Comparison of ENCODE assay signal across 9 cellular contexts in genomic region chr22:41862160-41862529, GRCh38. TPM values are rescaled to one million over a fixed set of nuclear protein-coding genes. Genes with fewer than 3 reads are reported as not detected.
DNase-seq lines count a peak whose midpoint lies in the region; ATAC-seq and TF ChIP-seq lines count a peak whose summit lies in the region.
"Had no signal": no experiment of that assay in that cellular context is flagged by ENCODE, and none has a peak within 500 bp of the region (broad histone marks: within the 10 kb centered on the region; RNA-seq: fewer than 3 reads in every experiment).

No MANE protein-coding gene starts in this region.

- no peaks in the 10 kb centered on the region for H3K27me3 ChIP-seq in skeletal muscle tissue (ENCODE audit: control insufficient read depth in 3 of 3, insufficient read depth in 3 of 3, low read length in 3 of 3)

- H3K4me1 ChIP-seq in skeletal muscle tissue (ENCODE audit: control insufficient read depth in 3 of 3, insufficient read depth in 3 of 3, low read length in 3 of 3), result peaks cover 9 to 18% (median 13%) of the 10 kb centered on the region in 3 donors

- peak; percentile 30 for TF ChIP-seq POLR2A in GM18526 (IDR thresholded peaks at IDR 0.05; ENCODE audit: extremely low read depth, insufficient read length)

- no peak overlapping the region for H3K4me3 ChIP-seq in skeletal muscle tissue (ENCODE audit: low read length in 3 of 3)

- H3K36me3 ChIP-seq in skeletal muscle tissue (ENCODE audit: control insufficient read depth in 3 of 3, insufficient read depth in 3 of 3, low read length in 3 of 3), result peaks cover 5 to 8% (median 5%) of the 10 kb centered on the region in 3 donors

- H3K9me3 ChIP-seq in skeletal muscle tissue (ENCODE audit: control insufficient read depth in 3 of 3, low read length in 3 of 3), result no peaks in the 10 kb centered on the region

- peak; percentile 10 for DNase-seq in T follicular helper cell (ENCODE audit: low read depth)
- DNase-seq in effector CD4-positive, alpha-beta T cell, result peak; percentile 31
- no peak for DNase-seq in medulla oblongata (ENCODE audit: extremely low spot score)
- no peak for DNase-seq in NCI-H187 treated with DMSO at 0.1 percent for 48 hours (lab: John Stamatoyannopoulos, UW)
- no peak for DNase-seq in A172 (ENCODE audit: low spot score)

- peak overlapping the region; percentile 25 to 57 (median 32) for H3K9ac ChIP-seq in skeletal muscle tissue (ENCODE audit: low read depth in 1 of 3, low read length in 3 of 3)

- H3K27ac ChIP-seq in skeletal muscle tissue (ENCODE audit: low read depth, low read length), result peak overlapping the region; percentile 47

- ATAC-seq in HG02840 (IDR thresholded peaks at IDR 0.05; ENCODE audit: low FRiP score, unreplicated experiment), result peak; percentile 50

RNA-seq across cellular contexts. Expression of gene SREBF2, which starts 29.2 kb away (rescaled TPM):
- total RNA-seq in skeletal muscle tissue, result 20.9 TPM
- total RNA-seq in A172 (2014; rRNA removed; shearing (Covaris generic)), result 15.8 and 17.7 TPM in 2 replicates

RNA-seq across cellular contexts. Expression of gene SHISA8, which starts 52.7 kb away (rescaled TPM):
- 1.0 TPM for total RNA-seq in skeletal muscle tissue
- total RNA-seq in A172 (2014; rRNA removed; shearing (Covaris generic)), result not detected in 2 replicates
- total RNA-seq: LHCN-M2 had no signal

Comparison
In these comparisons a context has a peak if more than half of its experiments do, and no peak if none do; other contexts are left out.
1. DNase-seq: peak in T follicular helper cell (single experiment) and effector CD4-positive, alpha-beta T cell (single experiment); none in medulla oblongata (single experiment), NCI-H187 treated with DMSO at 0.1 percent for 48 hours (single experiment) and A172 (single experiment).